Comparison of ENCODE assay signal across 8 cellular contexts in the genomic region with DNA sequence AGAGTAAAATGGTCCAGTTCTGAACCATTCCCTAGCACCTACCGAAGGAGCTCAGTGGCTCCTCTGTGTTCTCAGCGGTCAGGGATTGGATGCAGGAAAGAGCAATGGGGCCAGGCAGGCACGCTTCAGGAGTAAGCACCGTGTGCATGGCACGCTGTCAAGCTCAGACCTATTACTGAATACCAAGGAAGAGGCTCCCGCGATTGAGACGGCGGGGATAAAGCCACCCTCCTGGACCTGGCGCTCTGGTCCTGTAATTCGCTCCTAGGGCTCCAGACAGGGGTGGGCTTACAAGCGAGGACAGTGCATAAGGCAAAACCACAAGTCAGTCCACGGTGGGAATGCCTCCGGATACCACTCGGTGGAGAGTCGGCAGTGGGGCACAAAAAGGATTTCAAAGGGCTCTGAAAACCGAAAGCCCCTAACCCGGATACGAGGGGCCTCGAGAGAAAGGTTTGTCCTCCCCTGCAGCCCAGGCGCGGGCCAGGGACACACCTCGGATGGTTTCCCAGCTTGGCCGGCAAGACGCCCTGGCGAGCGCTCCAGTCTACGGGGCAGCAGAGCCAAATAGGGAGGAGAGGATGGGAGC. TPM values are rescaled to one million over a fixed set of nuclear protein-coding genes. Genes with fewer than 3 reads are reported as not detected.
A peak's percentile ranks its signal among the peaks of the same experiment; 100 is the strongest.
DNase-seq lines count a peak whose midpoint lies in the region; ATAC-seq and TF ChIP-seq lines count a peak whose summit lies in the region.

No MANE protein-coding gene starts in this region.

- H3K79me2 ChIP-seq in fibroblast of lung (ENCODE audit: control insufficient read depth, insufficient read depth, low read length): peaks cover 12% of the 10 kb centered on the region

- ATAC-seq in GM18520 (IDR thresholded peaks at IDR 0.05; ENCODE audit: unreplicated experiment): no peak

- H4K20me1 ChIP-seq in fibroblast of lung (ENCODE audit: control insufficient read depth, extremely low read depth, insufficient read depth, low read length): no peaks in the 10 kb centered on the region

- H3K27ac ChIP-seq in fibroblast of lung (ENCODE audit: insufficient read depth, low read length): peak overlapping the region; percentile 93
- peak overlapping the region; percentile 82 for H3K27ac ChIP-seq in muscle layer of duodenum (ENCODE audit: low read length)

- H3K4me1 ChIP-seq in fibroblast of lung (ENCODE audit: control insufficient read depth, extremely low read depth, insufficient read depth, low read length) (peaks cover 7% of the 10 kb centered on the region), muscle layer of duodenum (ENCODE audit: control insufficient read depth in 1 of 2, insufficient read depth in 2 of 2, low read length in 2 of 2) (peaks cover 4 to 19% of the 10 kb centered on the region in 2 donors)

- peak overlapping the region; percentile 87 for H3K4me2 ChIP-seq in fibroblast of lung (ENCODE audit: extremely low read depth, insufficient read depth, low read length)

- peak overlapping the region; percentile 79 for H3K9ac ChIP-seq in fibroblast of lung (ENCODE audit: insufficient read depth, low read length)

- H3K27me3 ChIP-seq in fibroblast of lung (ENCODE audit: control insufficient read depth, insufficient read depth, low read length) (no peaks in the 10 kb centered on the region), muscle layer of duodenum (ENCODE audit: low read depth, low read length) (no peaks in the 10 kb centered on the region)

- H3K4me3 ChIP-seq in LNCaP clone FGC (ENCODE audit: low read depth, low read length) (peak overlapping the region; percentile 85), fibroblast of lung (replicated peaks in 1 of 4; ENCODE audit: control extremely low read depth in 1 of 4, insufficient read depth in 1 of 4, low read depth in 3 of 4, low read length in 4 of 4) (peak overlapping the region; percentile 58 to 90 (median 74)), muscle layer of duodenum (ENCODE audit: low read depth in 1 of 2, low read length in 2 of 2) (peak overlapping the region; percentile 82 to 96)

- H2AFZ ChIP-seq in fibroblast of lung (ENCODE audit: low read length): peak overlapping the region; percentile 80

- H3K9me3 ChIP-seq in fibroblast of lung (ENCODE audit: control insufficient read depth, insufficient read depth, low read depth, low read length) (no peaks in the 10 kb centered on the region), muscle layer of duodenum (ENCODE audit: control insufficient read depth in 1 of 2, low read length in 2 of 2) (no peaks in the 10 kb centered on the region)

- TF ChIP-seq CTCF in LNCaP clone FGC (IDR thresholded peaks at IDR 0.05; ENCODE audit: control insufficient read depth, extremely low read depth, insufficient read depth) (no peak), fibroblast of lung (conservative IDR thresholded peaks at IDR 0.05 in 1 of 2, IDR thresholded peaks at IDR 0.05 in 1 of 2; ENCODE audit: low read depth in 1 of 2, low read length in 2 of 2) (no peak)

- DNase-seq in SKM-1 treated with dmso at 0.1 percent for 144 hours (lab: John Stamatoyannopoulos, UW; ENCODE audit: unreplicated experiment) (peak; percentile 6), SKM-1 (lab: John Stamatoyannopoulos, UW; ENCODE audit: unreplicated experiment) (no peak), LNCaP clone FGC (ENCODE audit: low read depth) (no peak), fibroblast of lung (ENCODE audit: low read depth in 2 of 2) (peak; percentile 28 to 46), NCI-H187 (lab: John Stamatoyannopoulos, UW) (no peak)
- DNase-seq in activated CD8-positive, alpha-beta memory T cell treated with anti-CD3 and anti-CD28 coated beads for 24 hours: peak; percentile 76

- H3K36me3 ChIP-seq in fibroblast of lung (ENCODE audit: control insufficient read depth, insufficient read depth, low read length): no peaks in the 10 kb centered on the region
- H3K36me3 ChIP-seq in muscle layer of duodenum (ENCODE audit: control insufficient read depth in 1 of 2, insufficient read depth in 2 of 2, low read length in 2 of 2): no peaks in the 10 kb centered on the region

RNA-seq across cellular contexts. Expression of a gene that starts 1.0 kb away (rescaled TPM):
- total RNA-seq in fibroblast of lung: 32.4 and 56.3 TPM in 2 replicates
- polyA plus RNA-seq in fibroblast of lung: 35.7 and 50.6 TPM in 2 replicates
- polyA plus RNA-seq in fibroblast of lung (2012): 30.0 and 49.4 TPM in 2 replicates
- 6.1 and 7.0 TPM in 2 replicates for polyA minus RNA-seq in fibroblast of lung (ENCODE audit: low replicate concordance)

RNA-seq across cellular contexts. Expression of a gene that starts 34.9 kb away (rescaled TPM):
- 16.2 and 22.5 TPM in 2 replicates for total RNA-seq in fibroblast of lung
- 41.7 and 43.6 TPM in 2 replicates for polyA plus RNA-seq in fibroblast of lung
- 13.2 and 15.7 TPM in 2 replicates for polyA plus RNA-seq in fibroblast of lung (2012)
- polyA minus RNA-seq in fibroblast of lung (ENCODE audit: low replicate concordance): 6.5 and 9.0 TPM in 2 replicates

RNA-seq across cellular contexts. Expression of a gene that starts 55.8 kb away (rescaled TPM):
- total RNA-seq in fibroblast of lung: 13.4 and 14.1 TPM in 2 replicates
- 12.4 and 14.9 TPM in 2 replicates for polyA plus RNA-seq in fibroblast of lung
- polyA plus RNA-seq in fibroblast of lung (2012): 8.1 and 8.9 TPM in 2 replicates
- 1.5 TPM in 1 of 2 replicates, not detected in the other for polyA minus RNA-seq in fibroblast of lung (ENCODE audit: low replicate concordance)

Comparison
In these comparisons a context has a peak if more than half of its experiments do, and no peak if none do; other contexts are left out.
1. DNase-seq: peak in SKM-1 treated with dmso at 0.1 percent for 144 hours (single experiment), activated CD8-positive, alpha-beta memory T cell treated with anti-CD3 and anti-CD28 coated beads for 24 hours (single experiment) and fibroblast of lung (2 of 2); none in SKM-1 (single experiment), LNCaP clone FGC (single experiment) and NCI-H187 (0 of 2).
2. Peak in every context shown above with its lines, with median percentiles within 50 percentile points of each other: H3K4me3 ChIP-seq.